In genomic region chr20:40945754-40946451, GRCh38 we compare ENCODE assay signal across 8 cellular contexts.
A peak's percentile ranks its signal among the peaks of the same experiment; 100 is the strongest.
DNase-seq lines count a peak whose midpoint lies in the region; TF ChIP-seq lines count a peak whose summit lies in the region.

No MANE protein-coding gene starts in this region.

- no peak overlapping the region for H2BK5ac ChIP-seq in H9 (ENCODE audit: insufficient read length, low read length)

- H3K36me3 ChIP-seq in BLaER1, result no peaks in the 10 kb centered on the region
- H3K36me3 ChIP-seq in OCI-LY3 (replicated peaks; ENCODE audit: low read depth, low read length), result no peaks in the 10 kb centered on the region

- H3K9ac ChIP-seq in BLaER1 (no peak overlapping the region), H9 (ENCODE audit: extremely low read depth, insufficient read length, low read length) (no peak overlapping the region), OCI-LY3 (ENCODE audit: low read length) (no peak overlapping the region)

- H3K23ac ChIP-seq in H9 (ENCODE audit: insufficient read length, low read depth, low read length), result no peak overlapping the region

- H3K27ac ChIP-seq in BLaER1, result no peak overlapping the region
- no peak overlapping the region for H3K27ac ChIP-seq in H9 (ENCODE audit: insufficient read length, low read depth, low read length)
- no peak overlapping the region for H3K27ac ChIP-seq in OCI-LY3 (ENCODE audit: low read length)

- H3T11ph ChIP-seq in H9 (ENCODE audit: low read length), result no peak overlapping the region

- no peak overlapping the region for H3K4ac ChIP-seq in H9 (ENCODE audit: low read depth, low read length)

- H2BK20ac ChIP-seq in H9 (ENCODE audit: low read depth, low read length, poor library complexity, severe bottlenecking), result no peak overlapping the region

- H3K9me3 Mint-ChIP-seq in H9, result no peaks in the 10 kb centered on the region; a peak in 1 of 5 replicates

- no peak overlapping the region for H2BK120ac ChIP-seq in H9 (ENCODE audit: low read depth, low read length, poor library complexity, severe bottlenecking)

- H3K9me3 ChIP-seq in BLaER1, result no peaks in the 10 kb centered on the region
- no peaks in the 10 kb centered on the region for H3K9me3 ChIP-seq in H9 (ENCODE audit: control insufficient read depth, low read depth, low read length)
- no peaks in the 10 kb centered on the region for H3K9me3 ChIP-seq in OCI-LY3 (ENCODE audit: insufficient read depth, low read length)

- H3K23me2 ChIP-seq in H9 (ENCODE audit: insufficient read length, low read depth, low read length, poor library complexity, severe bottlenecking), result no peaks in the 10 kb centered on the region

- no CpG with 5 or more reads among the region's 12 CpGs for WGBS in H9 (ENCODE audit: extremely low coverage, insufficient read length, low lambda C conversion rate)

- H4K20me1 ChIP-seq in BLaER1 (no peaks in the 10 kb centered on the region), H9 (ENCODE audit: control insufficient read depth, insufficient read depth, insufficient read length) (no peaks in the 10 kb centered on the region), OCI-LY3 (ENCODE audit: insufficient read depth, low read length) (no peaks in the 10 kb centered on the region)

- H2BK12ac ChIP-seq in H9 (ENCODE audit: insufficient read length, low read depth, low read length), result no peak overlapping the region

- H4K91ac ChIP-seq in H9 (ENCODE audit: insufficient read length, low read depth, low read length), result no peak overlapping the region

- H3K4me2 ChIP-seq in BLaER1, result peak overlapping the region; percentile 73
- no peak overlapping the region for H3K4me2 ChIP-seq in H9 (ENCODE audit: insufficient read depth, insufficient read length, low read length)
- H3K4me2 ChIP-seq in OCI-LY3 (ENCODE audit: low read length), result peak overlapping the region; percentile 16; the same call in 1 of the 2 replicates

- no peak overlapping the region for H3K27ac Mint-ChIP-seq in H9

- H2BK15ac ChIP-seq in H9 (ENCODE audit: low read depth, low read length), result no peak overlapping the region

- H3K14ac ChIP-seq in H9 (ENCODE audit: insufficient read depth, low read length), result no peak overlapping the region

- H3K4me3 ChIP-seq in BLaER1 (no peak overlapping the region), OCI-LY3 (ENCODE audit: low read length) (no peak overlapping the region)

- no peak overlapping the region for H3K18ac ChIP-seq in H9 (ENCODE audit: insufficient read length, low read depth, low read length)

- no peaks in the 10 kb centered on the region; a peak in 1 of 7 replicates for H3K36me3 Mint-ChIP-seq in H9 (ENCODE audit: insufficient read depth in 1 of 3, low read depth in 3 of 3)

- H3K4me1 Mint-ChIP-seq in H9, result peaks cover 8 to 20% of the 10 kb centered on the region in 2 experiments

- H3K79me2 ChIP-seq in H9 (ENCODE audit: insufficient read depth, low read length) (no peaks in the 10 kb centered on the region), OCI-LY3 (ENCODE audit: low read length) (no peaks in the 10 kb centered on the region)

- no peaks in the 10 kb centered on the region for H3K79me1 ChIP-seq in H9 (ENCODE audit: insufficient read depth, low read depth, low read length, poor library complexity, severe bottlenecking)

- no peak overlapping the region for H4K8ac ChIP-seq in H9 (replicated peaks; ENCODE audit: insufficient read length, low read depth, low read length)

- H2AK5ac ChIP-seq in H9 (ENCODE audit: insufficient read length, low read length), result no peak overlapping the region

- H3K4me3 Mint-ChIP-seq in H9, result no peak overlapping the region

- no peak overlapping the region for H3K56ac ChIP-seq in H9 (ENCODE audit: insufficient read length, low read depth, low read length)

- no peaks in the 10 kb centered on the region for H3K27me3 ChIP-seq in BLaER1
- H3K27me3 ChIP-seq in H9 (ENCODE audit: insufficient read depth, low read length), result no peaks in the 10 kb centered on the region
- peaks cover 28% of the 10 kb centered on the region for H3K27me3 ChIP-seq in OCI-LY3 (ENCODE audit: low read depth, low read length)

- peaks cover 52% of the 10 kb centered on the region for H3K4me1 ChIP-seq in BLaER1
- no peaks in the 10 kb centered on the region for H3K4me1 ChIP-seq in H9 (ENCODE audit: insufficient read depth, low read length)
- peaks cover 26% of the 10 kb centered on the region for H3K4me1 ChIP-seq in OCI-LY3 (ENCODE audit: low read length)

- peak; percentile 81 for TF ChIP-seq CTCF in H9 (conservative IDR thresholded peaks at IDR 0.05)
- peak; percentile 97 for TF ChIP-seq CTCF in OCI-LY3 (IDR thresholded peaks at IDR 0.05; ENCODE audit: low read depth, low read length)

- no peak overlapping the region for H4K5ac ChIP-seq in H9 (ENCODE audit: insufficient read length, low read depth, low read length)

- H2AFZ ChIP-seq in H9 (ENCODE audit: low read length), result no peak overlapping the region
- H2AFZ ChIP-seq in OCI-LY3 (ENCODE audit: low read depth, low read length), result peak overlapping the region; percentile 30; the same call in 1 of the 2 replicates

- DNase-seq in H9 (peak; percentile 81), epidermal melanocyte (ENCODE audit: insufficient read length, low spot score) (peak; percentile 56), mucosa of gallbladder (ENCODE audit: low spot score) (peak; percentile 39), DMS153 treated with DMSO at 0.1 percent for 48 hours (lab: John Stamatoyannopoulos, UW; ENCODE audit: unreplicated experiment) (no peak)
- no peak for DNase-seq in effector CD8-positive, alpha-beta T cell (lab: John Stamatoyannopoulos, UW)
- DNase-seq in stimulated activated CD4-positive, alpha-beta T cell treated with anti-CD3 and anti-CD28 coated beads, Interleukin-1b, Interleukin-23, amount 100 ng/mL, for 48 hours, result no peak

- H3K27me3 Mint-ChIP-seq in H9 (ENCODE audit: low read depth), result no peaks in the 10 kb centered on the region; the same call in none of the 2 replicates

Comparison
In these comparisons a context has a peak if more than half of its experiments do, and no peak if none do; other contexts are left out.
1. DNase-seq: peak in H9 (single experiment), epidermal melanocyte (single experiment) and mucosa of gallbladder (single experiment); none in effector CD8-positive, alpha-beta T cell (single experiment), DMS153 treated with DMSO at 0.1 percent for 48 hours (single experiment) and stimulated activated CD4-positive, alpha-beta T cell treated with anti-CD3 and anti-CD28 coated beads, Interleukin-1b, Interleukin-23, amount 100 ng/mL, for 48 hours (single experiment).